6 cellular contexts compared by ENCODE assay signal in genomic region chr3:50365842-50366220, GRCh38. TPM values are rescaled to one million over a fixed set of nuclear protein-coding genes. Genes with fewer than 3 reads are reported as not detected.
DNase-seq lines count a peak whose midpoint lies in the region; TF ChIP-seq lines count a peak whose summit lies in the region.

No MANE protein-coding gene starts in this region.

- peak overlapping the region; percentile 50 for H3K27ac Mint-ChIP-seq in activated naive CD4-positive, alpha-beta T cell treated with anti-CD3 and anti-CD28 coated beads for 36 hours

- TF ChIP-seq CTCF in esophagus squamous epithelium (IDR thresholded peaks at IDR 0.05) (no peak), tibial nerve (IDR thresholded peaks at IDR 0.05) (no peak)

- CTCF ChIA-PET in activated naive CD4-positive, alpha-beta T cell treated with anti-CD3 and anti-CD28 coated beads for 36 hours (lab: Charles Lee), result interaction anchor here (0.8 to 1.1 kb wide), 4 partner anchors 16 to 184 kb away, joined by 3 read pairs; partner anchors contain the start of genes CYB561D2 and NPRL2

- H3K27me3 ChIP-seq in esophagus squamous epithelium (peaks cover 0 to 6% (median 0%) of the 10 kb centered on the region in 4 donors), tibial nerve (no peaks in the 10 kb centered on the region)

- H3K4me1 ChIP-seq in esophagus squamous epithelium (peaks cover 10 to 23% (median 13%) of the 10 kb centered on the region in 3 donors), tibial nerve (peaks cover 0 to 19% (median 13%) of the 10 kb centered on the region in 4 donors)

- no peaks in the 10 kb centered on the region for H3K9me3 Mint-ChIP-seq in activated naive CD4-positive, alpha-beta T cell treated with anti-CD3 and anti-CD28 coated beads for 36 hours

- peaks cover 16% of the 10 kb centered on the region for H3K4me1 Mint-ChIP-seq in activated naive CD4-positive, alpha-beta T cell treated with anti-CD3 and anti-CD28 coated beads for 36 hours (ENCODE audit: low read depth)

- H3K4me3 ChIP-seq in esophagus squamous epithelium, result peak overlapping the region; percentile 38 to 80 (median 62)
- peak overlapping the region; percentile 42 to 67 (median 64) for H3K4me3 ChIP-seq in tibial nerve

- TF ChIP-seq POLR2A in esophagus squamous epithelium (IDR thresholded peaks at IDR 0.05), result no peak
- TF ChIP-seq POLR2A in tibial nerve (IDR thresholded peaks at IDR 0.05), result no peak

- H3K9me3 ChIP-seq in esophagus squamous epithelium (no peaks in the 10 kb centered on the region), tibial nerve (no peaks in the 10 kb centered on the region)

- DNase-seq in activated naive CD4-positive, alpha-beta T cell treated with anti-CD3 and anti-CD28 coated beads for 36 hours, result no peak
- DNase-seq in activated naive CD4-positive, alpha-beta T cell treated with Interleukin-2 at 50 U/mL for 16 hours, result no peak
- DNase-seq in esophagus squamous epithelium (lab: John Stamatoyannopoulos, UW) (no peak), tibial nerve (ENCODE audit: low spot score in 2 of 2) (no peak), D341Med (ENCODE audit: low spot score) (no peak), amniotic stem cell (lab: John Stamatoyannopoulos, UW) (no peak)

- H3K4me3 Mint-ChIP-seq in activated naive CD4-positive, alpha-beta T cell treated with anti-CD3 and anti-CD28 coated beads for 36 hours, result peak overlapping the region; percentile 79

- H3K36me3 ChIP-seq in esophagus squamous epithelium (no peaks in the 10 kb centered on the region), tibial nerve (no peaks in the 10 kb centered on the region)

- no peaks in the 10 kb centered on the region for H3K27me3 Mint-ChIP-seq in activated naive CD4-positive, alpha-beta T cell treated with anti-CD3 and anti-CD28 coated beads for 36 hours (ENCODE audit: low read depth)

- H3K36me3 Mint-ChIP-seq in activated naive CD4-positive, alpha-beta T cell treated with anti-CD3 and anti-CD28 coated beads for 36 hours (ENCODE audit: low read depth), result no peaks in the 10 kb centered on the region

- 64 to 74% methylated on average over 2 to 5 of the region's 5 CpGs for WGBS in esophagus squamous epithelium, 2 donors
- WGBS in tibial nerve, 2 donors, result 86 to 100% methylated on average over 3 to 5 of the region's 5 CpGs

- H3K27ac ChIP-seq in esophagus squamous epithelium (peak overlapping the region in 1 of 4 donors; percentile 82), tibial nerve (peak overlapping the region in 1 of 4 donors; percentile 76)

- intact Hi-C loops in activated naive CD4-positive, alpha-beta T cell treated with anti-CD3 and anti-CD28 coated beads for 36 hours (cut with micrococcal nuclease), result loop anchor here (1.0 kb wide), 1 partner anchor 16 kb away; the partner anchor contains the start of genes CYB561D2 and NPRL2
- intact Hi-C loops in esophagus squamous epithelium (cut with DNase I), result no loop called here

- TF ChIP-seq EP300 in tibial nerve (IDR thresholded peaks at IDR 0.05), result no peak

RNA-seq across cellular contexts. Expression of gene TMEM115, which starts 6.5 kb away (rescaled TPM):
- 10 to 100 TPM; 10.6 to 11.1 TPM for total RNA-seq in activated naive CD4-positive, alpha-beta T cell treated with anti-CD3 and anti-CD28 coated beads for 36 hours
- total RNA-seq in esophagus squamous epithelium, result 10 to 100 TPM; 24.2 to 41.6 (median 30.6) TPM
- 10 to 100 TPM; 56.7 to 72.4 (median 68.2) TPM for total RNA-seq in tibial nerve

RNA-seq across cellular contexts. Expression of gene CYB561D2, which starts 15.2 kb away (rescaled TPM):
- total RNA-seq in activated naive CD4-positive, alpha-beta T cell treated with anti-CD3 and anti-CD28 coated beads for 36 hours, result 10 to 100 TPM; 11.0 to 11.3 TPM
- total RNA-seq in esophagus squamous epithelium, result 10 to 100 TPM; 18.1 to 21.9 (median 20.5) TPM
- 10 to 100 TPM; 16.2 to 21.6 (median 19.2) TPM for total RNA-seq in tibial nerve

RNA-seq across cellular contexts. Expression of gene NPRL2, which starts 15.3 kb away (rescaled TPM):
- total RNA-seq in activated naive CD4-positive, alpha-beta T cell treated with anti-CD3 and anti-CD28 coated beads for 36 hours, result 10 to 100 TPM; 27.7 to 31.3 TPM
- total RNA-seq in esophagus squamous epithelium (10 to 100 TPM; 10.4 to 21.2 (median 16.1) TPM), tibial nerve (10 to 100 TPM; 22.7 to 35.2 (median 27.2) TPM)

RNA-seq across cellular contexts. Expression of gene ZMYND10, which starts 20.3 kb away (rescaled TPM):
- total RNA-seq in activated naive CD4-positive, alpha-beta T cell treated with anti-CD3 and anti-CD28 coated beads for 36 hours, result under 1 TPM; 0.54 to 0.57 TPM
- total RNA-seq in esophagus squamous epithelium (1 to 10 TPM in 1 of 4 donors, not detected in 3; 1.1 TPM), tibial nerve (1 to 10 TPM in 2 of 4 donors, under 1 TPM in 1, not detected in 1; 0.30 to 1.7 (median 1.3) TPM)

RNA-seq across cellular contexts. Expression of gene RASSF1, which starts 25.2 kb away (rescaled TPM):
- total RNA-seq in activated naive CD4-positive, alpha-beta T cell treated with anti-CD3 and anti-CD28 coated beads for 36 hours, result 10 to 100 TPM; 37.5 to 38.5 TPM
- total RNA-seq in esophagus squamous epithelium (10 to 100 TPM; 11.9 to 31.7 (median 24.9) TPM), tibial nerve (10 to 100 TPM; 77.4 to 99.0 (median 82.6) TPM)
